8 cellular contexts compared by ENCODE assay signal in genomic region chr4:4488405-4489404, GRCh38. TPM values are rescaled to one million over a fixed set of nuclear protein-coding genes. Genes with fewer than 3 reads are reported as not detected.
DNase-seq lines count a peak whose midpoint lies in the region; ATAC-seq and TF ChIP-seq lines count a peak whose summit lies in the region.

No MANE protein-coding gene starts in this region.

- H3K4me3 ChIP-seq in Panc1 (ENCODE audit: low read depth in 2 of 2, low read length in 2 of 2) (no peak overlapping the region), tibial artery (no peak overlapping the region)

- POLR2A ChIA-PET in Panc1 (lab: Charles Lee): no interaction called here

- H3K9me3 ChIP-seq in Panc1 (ENCODE audit: control insufficient read depth, insufficient read depth, low read depth, low read length) (no peaks in the 10 kb centered on the region), tibial artery (no peaks in the 10 kb centered on the region)

- intact Hi-C loops in Panc1 (cut with micrococcal nuclease; ENCODE audit: unreplicated experiment): loop anchor here (10.0 kb wide), 1 partner anchor 376 kb away; no protein-coding TSS in a partner anchor
- intact Hi-C loops in tibial artery (cut with DNase I; ENCODE audit: low total_unique reads): no loop called here

- no peak overlapping the region for H3K27ac Mint-ChIP-seq in activated T-cell treated with anti-CD3 and anti-CD28 coated beads, Interleukin-2, amount 50 U/mL, for 72 hours

- H3K27ac ChIP-seq in Panc1 (ENCODE audit: low read length): no peak overlapping the region
- no peak overlapping the region for H3K27ac ChIP-seq in tibial artery

- peaks cover 17% of the 10 kb centered on the region for H3K4me1 Mint-ChIP-seq in activated T-cell treated with anti-CD3 and anti-CD28 coated beads, Interleukin-2, amount 50 U/mL, for 72 hours (ENCODE audit: low read depth)

- no peaks in the 10 kb centered on the region for H3K36me3 ChIP-seq in Panc1 (ENCODE audit: control insufficient read depth, insufficient read depth, low read length)
- H3K36me3 ChIP-seq in tibial artery: no peaks in the 10 kb centered on the region

- peaks cover 6% of the 10 kb centered on the region for H3K4me1 ChIP-seq in Panc1 (ENCODE audit: control insufficient read depth, insufficient read depth, low read length)
- H3K4me1 ChIP-seq in tibial artery: peaks cover 0 to 10% (median 0%) of the 10 kb centered on the region in 4 donors

- in situ Hi-C loops in Panc1 (cut with HindIII; ENCODE audit: low pct_unique_long_range_greater_than_20kb, low sequenced_read_pairs): no loop called here

- no peak overlapping the region for H3K4me3 Mint-ChIP-seq in activated T-cell treated with anti-CD3 and anti-CD28 coated beads, Interleukin-2, amount 50 U/mL, for 72 hours

- TF ChIP-seq CTCF in Panc1 (IDR thresholded peaks at IDR 0.05) (peak; percentile 83), omental fat pad (IDR thresholded peaks at IDR 0.05) (peak in 1 of 3 donors; percentile 72), tibial artery (IDR thresholded peaks at IDR 0.05) (peak; percentile 61 to 81)

- peak; percentile 76 for ATAC-seq in GM19455 (IDR thresholded peaks at IDR 0.05; ENCODE audit: unreplicated experiment)
- peak; percentile 51 for ATAC-seq in HG03558 (IDR thresholded peaks at IDR 0.05; ENCODE audit: extremely low read depth, unreplicated experiment)
- peak; percentile 98 for ATAC-seq in Panc1
- peak; percentile 91 to 94 for ATAC-seq in activated T-cell treated with anti-CD3 and anti-CD28 coated beads, Interleukin-2, amount 50 U/mL, for 72 hours (replicated peaks in 1 of 2)
- peak; percentile 87 for ATAC-seq in omental fat pad (ENCODE audit: low FRiP score)

- no peaks in the 10 kb centered on the region for H3K36me3 Mint-ChIP-seq in activated T-cell treated with anti-CD3 and anti-CD28 coated beads, Interleukin-2, amount 50 U/mL, for 72 hours (ENCODE audit: insufficient read depth in 2 of 2)

- BruUV-seq in Panc1 (replicated peaks; lab: Mats Ljungman, UMichigan): no TSS peak

- H3K27me3 ChIP-seq in Panc1 (ENCODE audit: control insufficient read depth, insufficient read depth, low read length): no peaks in the 10 kb centered on the region
- H3K27me3 ChIP-seq in tibial artery: no peaks in the 10 kb centered on the region

- DNase-seq in DMS 273 treated with DMSO at 0.1 percent for 48 hours (lab: John Stamatoyannopoulos, UW) (peak; percentile 13), Panc1 (ENCODE audit: low read depth, low spot score) (peak; percentile 60), fibroblast of the conjunctiva (ENCODE audit: low read depth) (peak; percentile 85), omental fat pad (ENCODE audit: low spot score) (no peak), tibial artery (peak; percentile 66 to 69)
- peak; percentile 72 to 79 for DNase-seq in activated T-cell treated with anti-CD3 and anti-CD28 coated beads, Interleukin-2, amount 50 U/mL, for 72 hours

- H3K9me3 Mint-ChIP-seq in activated T-cell treated with anti-CD3 and anti-CD28 coated beads, Interleukin-2, amount 50 U/mL, for 72 hours: no peaks in the 10 kb centered on the region

- CTCF ChIA-PET in Panc1 (lab: Charles Lee): interaction anchor here (0.6 kb wide), 2 partner anchors 162 to 240 kb away, joined by 3 to 4 read pairs; no protein-coding TSS in a partner anchor

- H3K27me3 Mint-ChIP-seq in activated T-cell treated with anti-CD3 and anti-CD28 coated beads, Interleukin-2, amount 50 U/mL, for 72 hours (ENCODE audit: low read depth): no peaks in the 10 kb centered on the region

RNA-seq across cellular contexts. Expression of gene STX18, which starts 53.1 kb away (rescaled TPM):
- total RNA-seq in Panc1 (2021; ENCODE audit: unreplicated experiment): 15.0 TPM
- polyA plus RNA-seq in Panc1 (2012; ENCODE audit: insufficient read length): 10.8 TPM
- total RNA-seq in activated T-cell treated with anti-CD3 and anti-CD28 coated beads, Interleukin-2, amount 50 U/mL, for 72 hours: 10 to 100 TPM; 22.3 to 24.0 TPM
- 10 to 100 TPM; 17.7 to 30.1 (median 23.0) TPM for total RNA-seq in omental fat pad
